ENCODE assay signal across 14 cellular contexts in the genomic region with DNA sequence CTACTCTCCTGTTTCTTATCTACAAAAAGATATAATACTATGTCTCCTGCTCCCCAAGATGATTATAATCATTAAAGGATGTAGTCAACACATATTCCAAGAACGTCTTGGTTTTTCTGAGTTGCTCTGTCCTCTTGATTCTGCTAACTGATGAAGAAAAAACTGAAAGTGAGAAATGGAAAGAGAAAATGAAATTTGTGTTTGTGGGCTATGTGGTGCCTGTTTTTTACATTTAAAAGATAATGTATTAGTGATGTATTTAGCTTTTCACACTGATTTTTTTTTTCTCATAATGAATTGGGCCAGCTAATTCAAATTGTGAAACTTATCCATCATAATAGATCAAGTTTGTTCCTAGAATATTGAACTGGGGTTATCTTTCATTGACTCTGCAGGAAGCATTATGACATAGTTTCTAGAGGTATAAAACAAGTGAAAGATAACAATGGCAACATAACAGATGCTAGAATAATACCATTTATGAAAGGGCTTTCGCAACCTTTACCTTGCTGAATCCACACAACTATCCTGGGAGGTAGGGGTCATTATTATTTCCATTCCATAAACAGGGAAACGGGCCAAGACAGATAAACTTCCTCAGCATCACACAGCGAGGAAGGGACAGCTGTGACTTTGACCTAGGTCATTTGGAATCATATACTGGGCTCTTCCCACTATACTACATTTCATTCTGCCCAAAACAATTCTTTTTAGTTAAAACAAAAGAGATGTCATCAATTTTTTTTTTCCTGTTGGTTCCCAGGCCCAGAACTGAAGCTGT.
DNase-seq lines count a peak whose midpoint lies in the region; ATAC-seq and TF ChIP-seq lines count a peak whose summit lies in the region.
"Had no signal": no experiment of that assay in that cellular context is flagged by ENCODE, and none has a peak within 500 bp of the region (broad histone marks: within the 10 kb centered on the region; RNA-seq: fewer than 3 reads in every experiment).

No MANE protein-coding gene starts in this region.

- DNase-seq in activated T-cell treated with anti-CD3 and anti-CD28 coated beads, Interleukin-2, amount 50 U/mL, for 24 hours: no peak
- DNase-seq in activated T-cell treated with anti-CD3 and anti-CD28 coated beads, Interleukin-2, amount 50 U/mL, for 48 hours: no peak
- DNase-seq in right lobe of liver: no peak
- DNase-seq in dedifferentiated amniotic fluid mesenchymal stem cell (ENCODE audit: extremely low spot score): no peak
- no peak for DNase-seq in stimulated activated CD8-positive, alpha-beta memory T cell treated with anti-CD3 and anti-CD28 coated beads, Interleukin-4, amount 100 ng/mL, for 48 hours
- DNase-seq in A172 (ENCODE audit: low spot score): no peak
- DNase-seq: ACHN; effector memory CD4-positive, alpha-beta T cell; naive B cell; PC-3 had no signal

- no peaks in the 10 kb centered on the region for H3K36me3 ChIP-seq in right lobe of liver

- H3K27ac ChIP-seq in right lobe of liver: no peak overlapping the region
- H3K27ac ChIP-seq: HL-60 had no signal

- peak; percentile 87 for ATAC-seq in GM21717 (IDR thresholded peaks at IDR 0.05; ENCODE audit: unreplicated experiment)
- ATAC-seq in HG03196 (IDR thresholded peaks at IDR 0.05; ENCODE audit: unreplicated experiment): peak; percentile 91
- ATAC-seq in right lobe of liver: peak in 3 of 4 donors; percentile 25 to 61 (median 40)
- ATAC-seq: PC-3 had no signal

- H3K9me3 ChIP-seq in right lobe of liver: no peaks in the 10 kb centered on the region

- H3K27ac Mint-ChIP-seq in activated T-cell treated with anti-CD3 and anti-CD28 coated beads, Interleukin-2, amount 50 U/mL, for 24 hours: peak overlapping the region; percentile 20
- H3K27ac Mint-ChIP-seq: naive B cell had no signal

- no peaks in the 10 kb centered on the region for H3K4me1 ChIP-seq in right lobe of liver

- no peak overlapping the region for H3K4me3 Mint-ChIP-seq in activated T-cell treated with anti-CD3 and anti-CD28 coated beads, Interleukin-2, amount 50 U/mL, for 24 hours
- H3K4me3 Mint-ChIP-seq: naive B cell had no signal

- H3K9me3 Mint-ChIP-seq in activated T-cell treated with anti-CD3 and anti-CD28 coated beads, Interleukin-2, amount 50 U/mL, for 24 hours: peaks cover 4% of the 10 kb centered on the region
- H3K9me3 Mint-ChIP-seq: activated naive CD4-positive, alpha-beta T cell treated with anti-CD3 and anti-CD28 coated beads, Interleukin-2, amount 50 U/mL, for 72 hours had no signal

- no peak overlapping the region for H3K4me3 ChIP-seq in right lobe of liver

- H3K36me3 Mint-ChIP-seq in activated T-cell treated with anti-CD3 and anti-CD28 coated beads, Interleukin-2, amount 50 U/mL, for 24 hours (ENCODE audit: low read depth): no peaks in the 10 kb centered on the region
- H3K36me3 Mint-ChIP-seq: activated naive CD4-positive, alpha-beta T cell treated with anti-CD3 and anti-CD28 coated beads, Interleukin-2, amount 50 U/mL, for 72 hours; naive B cell had no signal

- H3K27me3 ChIP-seq in right lobe of liver: no peaks in the 10 kb centered on the region

- H3K4me1 Mint-ChIP-seq in activated T-cell treated with anti-CD3 and anti-CD28 coated beads, Interleukin-2, amount 50 U/mL, for 24 hours (ENCODE audit: low read depth): peaks cover 18% of the 10 kb centered on the region
- H3K4me1 Mint-ChIP-seq: naive B cell had no signal

- no peak for TF ChIP-seq POLR2A in right lobe of liver (IDR thresholded peaks at IDR 0.05)

- intact Hi-C loops in right lobe of liver (cut with DNase I): no loop called here

- 34% methylated on average over 4 of the region's 4 CpGs for WGBS in right lobe of liver (ENCODE audit: insufficient coverage, low coverage, low lambda C conversion rate, missing lambda C conversion rate)

- H3K27me3 Mint-ChIP-seq in activated T-cell treated with anti-CD3 and anti-CD28 coated beads, Interleukin-2, amount 50 U/mL, for 24 hours: no peaks in the 10 kb centered on the region
- H3K27me3 Mint-ChIP-seq: naive B cell had no signal

- no peak for TF ChIP-seq CTCF in right lobe of liver (IDR thresholded peaks at IDR 0.05)

Comparison
In these comparisons a context has a peak if more than half of its experiments do, and no peak if none do; other contexts are left out.
1. ATAC-seq: peak in every context shown above with its lines; median percentile 91 in HG03196; 87 in GM21717; 40 in right lobe of liver.